1 cellular context compared by ENCODE assay signal in the genomic region with DNA sequence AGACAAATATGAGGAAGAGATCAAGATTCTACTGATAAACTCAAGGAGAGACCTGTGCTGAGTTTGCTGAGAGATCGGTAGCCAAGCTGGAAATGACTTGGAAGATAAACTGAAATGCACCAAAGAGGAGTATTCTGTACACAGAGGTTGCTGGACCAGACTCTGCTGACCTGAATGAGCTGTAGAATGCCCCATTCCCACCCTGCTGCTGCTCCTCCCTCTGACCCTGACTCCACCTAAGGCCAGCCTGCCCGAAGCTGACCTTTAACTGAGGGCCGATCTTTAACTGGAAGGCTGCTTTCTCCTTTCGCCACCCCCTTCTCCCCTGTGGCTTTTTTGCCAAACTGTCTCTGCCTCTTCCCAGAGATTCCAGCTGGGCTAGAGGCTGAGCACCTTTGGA.
TF ChIP-seq lines count a peak whose summit lies in the region.

No MANE protein-coding gene starts in this region.

TF ChIP-seq in HepG2, 621 proteins besides CTCF, POLR2A, EP300 and RAD21:
- no peak for TF ChIP-seq BRCA1 (CRISPR knock-in tag; IDR thresholded peaks at IDR 0.05)
- TF ChIP-seq, protein P1, sequence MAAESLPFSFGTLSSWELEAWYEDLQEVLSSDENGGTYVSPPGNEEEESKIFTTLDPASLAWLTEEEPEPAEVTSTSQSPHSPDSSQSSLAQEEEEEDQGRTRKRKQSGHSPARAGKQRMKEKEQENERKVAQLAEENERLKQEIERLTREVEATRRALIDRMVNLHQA (CRISPR knock-in tag; IDR thresholded peaks at IDR 0.05) = no peak
- no peak for TF ChIP-seq ISX (CRISPR knock-in tag; conservative IDR thresholded peaks at IDR 0.05)
- peak; percentile 21; the same call in 1 of the 2 replicates for TF ChIP-seq SP5 (CRISPR knock-in tag; IDR thresholded peaks at IDR 0.05; ENCODE audit: borderline replicate concordance, low read depth)
- no peak for TF ChIP-seq CREB1 (IDR thresholded peaks at IDR 0.05)
- no peak for TF ChIP-seq CREB1 (CRISPR knock-in tag; IDR thresholded peaks at IDR 0.05)
- no peak for TF ChIP-seq ZNF83 (CRISPR knock-in tag; IDR thresholded peaks at IDR 0.05; ENCODE audit: borderline replicate concordance)
- no peak for TF ChIP-seq ZNF577 (CRISPR knock-in tag; IDR thresholded peaks at IDR 0.05; ENCODE audit: borderline replicate concordance, low read depth)
- TF ChIP-seq, protein P2, sequence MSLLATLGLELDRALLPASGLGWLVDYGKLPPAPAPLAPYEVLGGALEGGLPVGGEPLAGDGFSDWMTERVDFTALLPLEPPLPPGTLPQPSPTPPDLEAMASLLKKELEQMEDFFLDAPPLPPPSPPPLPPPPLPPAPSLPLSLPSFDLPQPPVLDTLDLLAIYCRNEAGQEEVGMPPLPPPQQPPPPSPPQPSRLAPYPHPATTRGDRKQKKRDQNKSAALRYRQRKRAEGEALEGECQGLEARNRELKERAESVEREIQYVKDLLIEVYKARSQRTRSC (CRISPR knock-in tag; IDR thresholded peaks at IDR 0.05; ENCODE audit: low read depth) = no peak
- TF ChIP-seq, protein P3, sequence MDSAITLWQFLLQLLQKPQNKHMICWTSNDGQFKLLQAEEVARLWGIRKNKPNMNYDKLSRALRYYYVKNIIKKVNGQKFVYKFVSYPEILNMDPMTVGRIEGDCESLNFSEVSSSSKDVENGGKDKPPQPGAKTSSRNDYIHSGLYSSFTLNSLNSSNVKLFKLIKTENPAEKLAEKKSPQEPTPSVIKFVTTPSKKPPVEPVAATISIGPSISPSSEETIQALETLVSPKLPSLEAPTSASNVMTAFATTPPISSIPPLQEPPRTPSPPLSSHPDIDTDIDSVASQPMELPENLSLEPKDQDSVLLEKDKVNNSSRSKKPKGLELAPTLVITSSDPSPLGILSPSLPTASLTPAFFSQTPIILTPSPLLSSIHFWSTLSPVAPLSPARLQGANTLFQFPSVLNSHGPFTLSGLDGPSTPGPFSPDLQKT (CRISPR knock-in tag; IDR thresholded peaks at IDR 0.05; ENCODE audit: borderline replicate concordance) = no peak
- peak; percentile 50 for TF ChIP-seq ZMYM4 (CRISPR knock-in tag; IDR thresholded peaks at IDR 0.05)
- no peak for TF ChIP-seq SETDB1 (CRISPR knock-in tag; IDR thresholded peaks at IDR 0.05; ENCODE audit: borderline replicate concordance)
- TF ChIP-seq, protein P4, sequence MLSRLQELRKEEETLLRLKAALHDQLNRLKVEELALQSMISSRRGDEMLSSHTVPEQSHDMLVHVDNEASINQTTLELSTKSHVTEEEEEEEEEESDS (CRISPR knock-in tag; IDR thresholded peaks at IDR 0.05; ENCODE audit: borderline replicate concordance) = no peak
- TF ChIP-seq, protein P5, sequence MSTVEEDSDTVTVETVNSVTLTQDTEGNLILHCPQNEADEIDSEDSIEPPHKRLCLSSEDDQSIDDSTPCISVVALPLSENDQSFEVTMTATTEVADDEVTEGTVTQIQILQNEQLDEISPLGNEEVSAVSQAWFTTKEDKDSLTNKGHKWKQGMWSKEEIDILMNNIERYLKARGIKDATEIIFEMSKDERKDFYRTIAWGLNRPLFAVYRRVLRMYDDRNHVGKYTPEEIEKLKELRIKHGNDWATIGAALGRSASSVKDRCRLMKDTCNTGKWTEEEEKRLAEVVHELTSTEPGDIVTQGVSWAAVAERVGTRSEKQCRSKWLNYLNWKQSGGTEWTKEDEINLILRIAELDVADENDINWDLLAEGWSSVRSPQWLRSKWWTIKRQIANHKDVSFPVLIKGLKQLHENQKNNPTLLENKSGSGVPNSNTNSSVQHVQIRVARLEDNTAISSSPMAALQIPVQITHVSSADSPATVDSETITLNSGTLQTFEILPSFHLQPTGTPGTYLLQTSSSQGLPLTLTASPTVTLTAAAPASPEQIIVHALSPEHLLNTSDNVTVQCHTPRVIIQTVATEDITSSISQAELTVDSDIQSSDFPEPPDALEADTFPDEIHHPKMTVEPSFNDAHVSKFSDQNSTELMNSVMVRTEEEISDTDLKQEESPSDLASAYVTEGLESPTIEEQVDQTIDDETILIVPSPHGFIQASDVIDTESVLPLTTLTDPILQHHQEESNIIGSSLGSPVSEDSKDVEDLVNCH (CRISPR knock-in tag; IDR thresholded peaks at IDR 0.05) = no peak
- TF ChIP-seq, protein P6, sequence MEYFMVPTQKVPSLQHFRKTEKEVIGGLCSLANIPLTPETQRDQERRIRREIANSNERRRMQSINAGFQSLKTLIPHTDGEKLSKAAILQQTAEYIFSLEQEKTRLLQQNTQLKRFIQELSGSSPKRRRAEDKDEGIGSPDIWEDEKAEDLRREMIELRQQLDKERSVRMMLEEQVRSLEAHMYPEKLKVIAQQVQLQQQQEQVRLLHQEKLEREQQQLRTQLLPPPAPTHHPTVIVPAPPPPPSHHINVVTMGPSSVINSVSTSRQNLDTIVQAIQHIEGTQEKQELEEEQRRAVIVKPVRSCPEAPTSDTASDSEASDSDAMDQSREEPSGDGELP (IDR thresholded peaks at IDR 0.05; ENCODE audit: borderline replicate concordance, low read depth) = no peak
- TF ChIP-seq DMAP1 (CRISPR knock-in tag; IDR thresholded peaks at IDR 0.05) = no peak
- TF ChIP-seq, protein P7, sequence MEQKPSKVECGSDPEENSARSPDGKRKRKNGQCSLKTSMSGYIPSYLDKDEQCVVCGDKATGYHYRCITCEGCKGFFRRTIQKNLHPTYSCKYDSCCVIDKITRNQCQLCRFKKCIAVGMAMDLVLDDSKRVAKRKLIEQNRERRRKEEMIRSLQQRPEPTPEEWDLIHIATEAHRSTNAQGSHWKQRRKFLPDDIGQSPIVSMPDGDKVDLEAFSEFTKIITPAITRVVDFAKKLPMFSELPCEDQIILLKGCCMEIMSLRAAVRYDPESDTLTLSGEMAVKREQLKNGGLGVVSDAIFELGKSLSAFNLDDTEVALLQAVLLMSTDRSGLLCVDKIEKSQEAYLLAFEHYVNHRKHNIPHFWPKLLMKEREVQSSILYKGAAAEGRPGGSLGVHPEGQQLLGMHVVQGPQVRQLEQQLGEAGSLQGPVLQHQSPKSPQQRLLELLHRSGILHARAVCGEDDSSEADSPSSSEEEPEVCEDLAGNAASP (CRISPR knock-in tag; IDR thresholded peaks at IDR 0.05; ENCODE audit: borderline replicate concordance) = peak; percentile 17; the same call in 1 of the 2 replicates
- TF ChIP-seq NR2F6 (IDR thresholded peaks at IDR 0.05) = 0 out of 2 replicates have a peak, but pooled peaks have one; percentile 23
- peak; percentile 31; the same call in 1 of the 2 replicates for TF ChIP-seq NR2F6 (CRISPR knock-in tag; IDR thresholded peaks at IDR 0.05)
- no peak for TF ChIP-seq GTF2F1 (IDR thresholded peaks at IDR 0.05; ENCODE audit: low read length)
- TF ChIP-seq RARA (CRISPR knock-in tag; IDR thresholded peaks at IDR 0.05) = 0 out of 2 replicates have a peak, but pooled peaks have one; percentile 19
